13 cellular contexts compared by ENCODE assay signal in the genomic region with DNA sequence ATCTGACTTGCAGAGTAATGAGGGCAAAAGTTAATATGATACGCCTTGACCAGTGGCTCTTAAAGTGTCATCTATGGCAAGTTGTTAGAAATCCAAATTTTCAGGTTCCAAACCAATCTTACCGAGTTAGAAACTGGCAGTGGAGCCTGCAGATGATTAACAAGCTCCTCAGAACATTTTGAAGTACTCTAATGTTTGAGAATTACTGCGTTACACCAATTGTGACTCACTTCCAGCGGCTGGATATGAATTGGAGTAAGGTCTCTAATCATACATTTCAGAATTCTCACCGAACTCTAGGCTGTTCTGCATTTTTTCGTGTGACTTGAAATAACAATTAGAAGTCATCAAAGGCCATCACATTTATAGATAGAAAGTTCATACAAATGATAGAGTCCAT.
DNase-seq lines count a peak whose midpoint lies in the region; ATAC-seq and TF ChIP-seq lines count a peak whose summit lies in the region.
"Had no signal": no experiment of that assay in that cellular context is flagged by ENCODE, and none has a peak within 500 bp of the region (broad histone marks: within the 10 kb centered on the region; RNA-seq: fewer than 3 reads in every experiment).

No MANE protein-coding gene starts in this region.

- intact Hi-C loops in PC-3 (cut with micrococcal nuclease): no loop called here
- intact Hi-C loops in lower lobe of right lung (cut with DNase I): no loop called here

- no peaks in the 10 kb centered on the region for H3K36me3 ChIP-seq in MG63
- no peaks in the 10 kb centered on the region for H3K36me3 ChIP-seq in PC-3 (ENCODE audit: low read depth, low read length)
- H3K36me3 ChIP-seq in lower lobe of right lung: no peaks in the 10 kb centered on the region
- H3K36me3 ChIP-seq: BE2C had no signal

- H3K4me3 ChIP-seq in MG63 (no peak overlapping the region), PC-3 (ENCODE audit: low read length) (no peak overlapping the region), lower lobe of right lung (no peak overlapping the region)
- H3K4me3 ChIP-seq: A549, GM23248 had no signal

- H3K9me3 Mint-ChIP-seq in activated naive CD4-positive, alpha-beta T cell treated with anti-CD3 and anti-CD28 coated beads, Interleukin-2, amount 50 U/mL, for 72 hours: peaks cover 2 to 9% of the 10 kb centered on the region in 2 donors

- H3F3A ChIP-seq in PC-3 (ENCODE audit: low read length, unreplicated experiment): no peaks in the 10 kb centered on the region

- POLR2A ChIA-PET in PC-3 (lab: Charles Lee; ENCODE audit: unreplicated experiment): no interaction called here

- peak; percentile 45 for ATAC-seq in PC-3
- ATAC-seq in lower lobe of right lung: peak; percentile 45 to 88
- no peak for ATAC-seq in HG03175 (IDR thresholded peaks at IDR 0.05; ENCODE audit: unreplicated experiment)
- no peak for ATAC-seq in activated naive CD4-positive, alpha-beta T cell treated with anti-CD3 and anti-CD28 coated beads, Interleukin-2, amount 50 U/mL, for 72 hours
- ATAC-seq: A549, HCT116 had no signal

- H3K9me3 ChIP-seq in MG63: peaks cover 2% of the 10 kb centered on the region; the same call in 1 of the 2 replicates
- no peaks in the 10 kb centered on the region for H3K9me3 ChIP-seq in PC-3 (ENCODE audit: low read length)
- no peaks in the 10 kb centered on the region for H3K9me3 ChIP-seq in lower lobe of right lung
- H3K9me3 ChIP-seq: A549, BE2C had no signal

- H3K27me3 ChIP-seq in MG63 (no peaks in the 10 kb centered on the region), PC-3 (ENCODE audit: low read length) (no peaks in the 10 kb centered on the region), lower lobe of right lung (ENCODE audit: low read depth) (no peaks in the 10 kb centered on the region)
- H3K27me3 ChIP-seq: BE2C had no signal

- no peak overlapping the region for H2AFZ ChIP-seq in PC-3 (ENCODE audit: low read length)
- H2AFZ ChIP-seq: GM23248 had no signal

- H3K79me2 ChIP-seq in PC-3 (ENCODE audit: low read length): no peaks in the 10 kb centered on the region

- no peak overlapping the region for H3K4me2 ChIP-seq in PC-3 (ENCODE audit: low read length)
- H3K4me2 ChIP-seq: A549 had no signal

- no peaks in the 10 kb centered on the region for H3K4me1 ChIP-seq in PC-3 (ENCODE audit: insufficient read depth, low read length)
- no peaks in the 10 kb centered on the region for H3K4me1 ChIP-seq in lower lobe of right lung
- H3K4me1 ChIP-seq: A549, BE2C had no signal

- CTCF ChIA-PET in PC-3 (lab: Charles Lee): no interaction called here

- BruUV-seq in PC-3 (replicated peaks; lab: Mats Ljungman, UMichigan): no TSS peak

- no peak overlapping the region for H3K27ac Mint-ChIP-seq in activated naive CD4-positive, alpha-beta T cell treated with anti-CD3 and anti-CD28 coated beads, Interleukin-2, amount 50 U/mL, for 72 hours
- H3K27ac Mint-ChIP-seq: CD4-positive, alpha-beta memory T cell had no signal

- no peaks in the 10 kb centered on the region for H4K20me1 ChIP-seq in PC-3 (ENCODE audit: low read length)

- DNase-seq in MG63: peak; percentile 22
- DNase-seq in PC-3: peak; percentile 30
- no peak for DNase-seq in lower lobe of right lung
- DNase-seq in activated naive CD4-positive, alpha-beta T cell treated with anti-CD3 and anti-CD28 coated beads, Interleukin-2, amount 50 U/mL, for 72 hours (ENCODE audit: low spot score in 2 of 2): no peak
- DNase-seq in DMS79 (lab: John Stamatoyannopoulos, UW): no peak
- DNase-seq: BE2C; CD4-positive, alpha-beta memory T cell; GM23248; IMR-90 had no signal

- no peaks in the 10 kb centered on the region for H3K9me2 ChIP-seq in PC-3 (replicated peaks; ENCODE audit: low read length)

- H3K9ac ChIP-seq in PC-3 (ENCODE audit: low read length): no peak overlapping the region
- H3K9ac ChIP-seq: GM23248 had no signal

- no peak overlapping the region for H3K27ac ChIP-seq in PC-3 (ENCODE audit: low read length)
- H3K27ac ChIP-seq in lower lobe of right lung: no peak overlapping the region
- H3K27ac ChIP-seq: A549, C4-2B, GM23248 had no signal

- no peak for TF ChIP-seq CTCF in PC-3 (conservative IDR thresholded peaks at IDR 0.05; ENCODE audit: low read depth, low read length)
- no peak for TF ChIP-seq CTCF in lower lobe of right lung (IDR thresholded peaks at IDR 0.05)

- H3K36me3 Mint-ChIP-seq in activated naive CD4-positive, alpha-beta T cell treated with anti-CD3 and anti-CD28 coated beads, Interleukin-2, amount 50 U/mL, for 72 hours: no peaks in the 10 kb centered on the region
- H3K36me3 Mint-ChIP-seq: CD4-positive, alpha-beta memory T cell had no signal

Comparison
In these comparisons a context has a peak if more than half of its experiments do, and no peak if none do; other contexts are left out.
1. DNase-seq: peak in MG63 (single experiment) and PC-3 (single experiment); none in lower lobe of right lung (single experiment), activated naive CD4-positive, alpha-beta T cell treated with anti-CD3 and anti-CD28 coated beads, Interleukin-2, amount 50 U/mL, for 72 hours (0 of 2) and DMS79 (single experiment).
2. ATAC-seq: peak in PC-3 (single experiment) and lower lobe of right lung (2 of 2); none in HG03175 (single experiment) and activated naive CD4-positive, alpha-beta T cell treated with anti-CD3 and anti-CD28 coated beads, Interleukin-2, amount 50 U/mL, for 72 hours (0 of 2).